In genomic region chr4:111043286-111043685, GRCh38 we compare ENCODE assay signal across 22 cellular contexts.
DNase-seq lines count a peak whose midpoint lies in the region; ATAC-seq, FAIRE-seq and TF ChIP-seq lines count a peak whose summit lies in the region.
"Had no signal": no experiment of that assay in that cellular context is flagged by ENCODE, and none has a peak within 500 bp of the region (broad histone marks: within the 10 kb centered on the region; RNA-seq: fewer than 3 reads in every experiment).

No MANE protein-coding gene starts in this region.

- H3K27ac Mint-ChIP-seq in mesothelial cell of epicardium: peak overlapping the region; percentile 36
- H3K27ac Mint-ChIP-seq: B cell; CD4-positive, alpha-beta T cell; CD8-positive, alpha-beta T cell had no signal

- H3K27ac ChIP-seq in HepG2 (ENCODE audit: extremely low read length, insufficient read depth, low read length): no peak overlapping the region
- H3K27ac ChIP-seq in right lobe of liver: no peak overlapping the region
- no peak overlapping the region for H3K27ac ChIP-seq in GM12878 (ENCODE audit: control insufficient read depth, insufficient read depth)
- H3K27ac ChIP-seq: 22Rv1; A549; BLaER1 treated with 17β-estradiol and CSF1 and Interleukin-3, amounts not matched to agents 10 nM and 100 nM; C4-2B had no signal

- TF ChIP-seq POLR2A in HepG2 (IDR thresholded peaks at IDR 0.05; ENCODE audit: insufficient read depth in 1 of 2, low read depth in 2 of 2, low read length in 2 of 2): no peak
- no peak for TF ChIP-seq POLR2A in right lobe of liver (IDR thresholded peaks at IDR 0.05)
- TF ChIP-seq POLR2A in GM12878 (IDR thresholded peaks at IDR 0.05; ENCODE audit: low read depth, low read length): no peak

- DNase-seq in HepG2 (ENCODE audit: low spot score): no peak
- DNase-seq in right lobe of liver: no peak
- DNase-seq in GM12878 (ENCODE audit: low read depth, low spot score): no peak
- DNase-seq in mesothelial cell of epicardium (ENCODE audit: low spot score in 2 of 2, unreplicated experiment in 2 of 2): no peak
- no peak for DNase-seq in NCI-H187 (lab: John Stamatoyannopoulos, UW)
- DNase-seq: AML-193; Caco-2; Calu3; CD4-positive, alpha-beta T cell; CD8-positive, alpha-beta T cell; DMS79 treated with DMSO at 0.1 percent for 48 hours; GF-D8 had no signal

- no peak for TF ChIP-seq CTCF in HepG2 (CRISPR knock-in tag; IDR thresholded peaks at IDR 0.05)
- TF ChIP-seq CTCF in right lobe of liver (IDR thresholded peaks at IDR 0.05): no peak
- no peak for TF ChIP-seq CTCF in GM12878 (IDR thresholded peaks at IDR 0.05 in 2 of 3, conservative IDR thresholded peaks at IDR 0.05 in 1 of 3; ENCODE audit: control insufficient read depth in 2 of 3, extremely low read depth in 1 of 3, insufficient read depth in 1 of 3, low read depth in 3 of 3, low read length in 3 of 3)
- no peak for TF ChIP-seq CTCF in mesothelial cell of epicardium (IDR thresholded peaks at IDR 0.05; ENCODE audit: unreplicated experiment)

- H2AFZ ChIP-seq in HepG2 (ENCODE audit: low read length): no peak overlapping the region
- H2AFZ ChIP-seq in GM12878 (ENCODE audit: control insufficient read depth, low read depth, low read length): no peak overlapping the region

- ATAC-seq in HepG2: no peak
- no peak for ATAC-seq in right lobe of liver
- no peak for ATAC-seq in GM12878
- no peak for ATAC-seq in HG03025 (IDR thresholded peaks at IDR 0.05; ENCODE audit: low FRiP score, unreplicated experiment)
- ATAC-seq: A549; CD8-positive, alpha-beta T cell had no signal

- no peaks in the 10 kb centered on the region for H3K27me3 ChIP-seq in HepG2 (ENCODE audit: control insufficient read depth in 1 of 2, insufficient read depth in 2 of 2, low read length in 2 of 2)
- H3K27me3 ChIP-seq in right lobe of liver: no peaks in the 10 kb centered on the region
- no peaks in the 10 kb centered on the region for H3K27me3 ChIP-seq in GM12878 (replicated peaks in 1 of 2; ENCODE audit: control insufficient read depth in 2 of 2, insufficient read depth in 2 of 2, low read length in 1 of 2)
- H3K27me3 ChIP-seq: BLaER1 treated with 17β-estradiol and CSF1 and Interleukin-3, amounts not matched to agents 10 nM and 100 nM had no signal

- POLR2A ChIA-PET in HepG2 (lab: Yijun Ruan, JAX): no interaction called here
- POLR2A ChIA-PET in GM12878 (lab: Charles Lee): no interaction called here

- H3K36me3 Mint-ChIP-seq in mesothelial cell of epicardium: peaks cover 4% of the 10 kb centered on the region
- H3K36me3 Mint-ChIP-seq: CD8-positive, alpha-beta T cell had no signal

- H3K9me3 Mint-ChIP-seq in mesothelial cell of epicardium: peaks cover 24% of the 10 kb centered on the region

- TF ChIP-seq RAD21 in HepG2 (CRISPR knock-in tag; IDR thresholded peaks at IDR 0.05) (no peak), GM12878 (IDR thresholded peaks at IDR 0.05; ENCODE audit: insufficient read depth, low read depth, low read length) (no peak)

- H3K4me3 ChIP-seq in HepG2 (replicated peaks in 1 of 3; ENCODE audit: insufficient read depth in 1 of 3, low read depth in 2 of 3, low read length in 3 of 3): no peak overlapping the region
- H3K4me3 ChIP-seq in right lobe of liver: no peak overlapping the region
- H3K4me3 ChIP-seq in GM12878: no peak overlapping the region
- H3K4me3 ChIP-seq: A549; BLaER1 treated with 17β-estradiol and CSF1 and Interleukin-3, amounts not matched to agents 10 nM and 100 nM had no signal

- H3K79me2 ChIP-seq in HepG2 (ENCODE audit: insufficient read depth, low read length) (no peaks in the 10 kb centered on the region), GM12878 (ENCODE audit: control insufficient read depth, insufficient read depth, low read length) (no peaks in the 10 kb centered on the region)

- FAIRE-seq in HepG2 (lab: Jason Lieb, UNC): no peak
- no peak for FAIRE-seq in GM12878 (lab: Jason Lieb, UNC)
- FAIRE-seq: A549, D721Med, G401.6, GM12892, GM18507 had no signal

- TF ChIP-seq EP300 in HepG2 (IDR thresholded peaks at IDR 0.05; ENCODE audit: low read depth in 2 of 2, low read length in 2 of 2) (no peak), HepG2 (CRISPR knock-in tag; IDR thresholded peaks at IDR 0.05; ENCODE audit: borderline replicate concordance) (no peak), GM12878 (IDR thresholded peaks at IDR 0.05; ENCODE audit: borderline replicate concordance in 1 of 2, control insufficient read depth in 1 of 2, low read depth in 2 of 2, low read length in 2 of 2) (no peak)

- peaks cover 8% of the 10 kb centered on the region; the same call in 1 of the 2 replicates for H3K9me3 ChIP-seq in HepG2 (ENCODE audit: low read length)
- no peaks in the 10 kb centered on the region for H3K9me3 ChIP-seq in right lobe of liver
- H3K9me3 ChIP-seq in GM12878 (replicated peaks; ENCODE audit: control insufficient read depth, insufficient read depth, low read length): no peaks in the 10 kb centered on the region
- H3K9me3 ChIP-seq: A549; BLaER1 treated with 17β-estradiol and CSF1 and Interleukin-3, amounts not matched to agents 10 nM and 100 nM; Caco-2 had no signal

- BruUV-seq in HepG2 (replicated peaks; lab: Mats Ljungman, UMichigan): no TSS peak
- no TSS peak for BruUV-seq in GM12878 (replicated peaks; lab: Mats Ljungman, UMichigan)

- intact Hi-C loops in HepG2 (cut with micrococcal nuclease; ENCODE audit: unreplicated experiment) (no loop called here), right lobe of liver (cut with DNase I) (no loop called here), GM12878 (cut with micrococcal nuclease; ENCODE audit: unreplicated experiment) (no loop called here)

- H4K20me1 ChIP-seq in HepG2 (ENCODE audit: insufficient read depth, low read length) (no peaks in the 10 kb centered on the region), GM12878 (ENCODE audit: control insufficient read depth, insufficient read depth) (no peaks in the 10 kb centered on the region)
- H4K20me1 ChIP-seq: BLaER1 treated with 17β-estradiol and CSF1 and Interleukin-3, amounts not matched to agents 10 nM and 100 nM had no signal

- peaks cover 43% of the 10 kb centered on the region for H3K4me1 Mint-ChIP-seq in mesothelial cell of epicardium
- H3K4me1 Mint-ChIP-seq: B cell had no signal

- H3K36me3 ChIP-seq in HepG2 (replicated peaks in 1 of 2; ENCODE audit: control insufficient read depth in 1 of 2, insufficient read depth in 2 of 2, low read length in 2 of 2) (no peaks in the 10 kb centered on the region), right lobe of liver (no peaks in the 10 kb centered on the region), GM12878 (ENCODE audit: control insufficient read depth in 2 of 2, insufficient read depth in 2 of 2, low read length in 1 of 2) (no peaks in the 10 kb centered on the region)
- H3K36me3 ChIP-seq: BLaER1 treated with 17β-estradiol and CSF1 and Interleukin-3, amounts not matched to agents 10 nM and 100 nM had no signal

- H3K9ac ChIP-seq in HepG2 (ENCODE audit: insufficient read depth, low read depth, low read length) (no peak overlapping the region), GM12878 (ENCODE audit: control insufficient read depth, insufficient read depth, low read length) (no peak overlapping the region)
- H3K9ac ChIP-seq: BLaER1 treated with 17β-estradiol and CSF1 and Interleukin-3, amounts not matched to agents 10 nM and 100 nM had no signal

- H3K4me3 Mint-ChIP-seq in mesothelial cell of epicardium: no peak overlapping the region
- H3K4me3 Mint-ChIP-seq: B cell; CD4-positive, alpha-beta T cell; CD8-positive, alpha-beta T cell had no signal

- H3K4me1 ChIP-seq in HepG2 (ENCODE audit: insufficient read depth, low read length) (no peaks in the 10 kb centered on the region), right lobe of liver (no peaks in the 10 kb centered on the region), GM12878 (ENCODE audit: control insufficient read depth, insufficient read depth, low read length) (no peaks in the 10 kb centered on the region)
- H3K4me1 ChIP-seq: A549; BLaER1 treated with 17β-estradiol and CSF1 and Interleukin-3, amounts not matched to agents 10 nM and 100 nM; Caco-2 had no signal

- RAD21 ChIA-PET in GM12878 (lab: Charles Lee; ENCODE audit: unreplicated experiment): no interaction called here

- in situ Hi-C loops in HepG2 (cut with HindIII; ENCODE audit: extremely low pct_ligation_motif_present, low pct_unique_long_range_greater_than_20kb): no loop called here
- in situ Hi-C loops in GM12878 (cut with MboI): no loop called here

- WGBS in HepG2 (ENCODE audit: low lambda C conversion rate): 32% methylated on average over 5 of the region's 5 CpGs
- 51% methylated on average over 5 of the region's 5 CpGs for WGBS in right lobe of liver (ENCODE audit: insufficient coverage, low coverage, low lambda C conversion rate, missing lambda C conversion rate)
- WGBS in GM12878 (ENCODE audit: insufficient coverage, insufficient replicate concordance, low lambda C conversion rate, missing lambda C conversion rate): 28% methylated on average over 5 of the region's 5 CpGs

- SMC1A ChIA-PET in GM12878 (lab: Charles Lee; ENCODE audit: uncharacterized antibody, unreplicated experiment): no interaction called here

- H3K27me3 Mint-ChIP-seq in mesothelial cell of epicardium (ENCODE audit: low read depth): no peaks in the 10 kb centered on the region
- H3K27me3 Mint-ChIP-seq: B cell; CD4-positive, alpha-beta T cell had no signal

- no peak overlapping the region for H3K4me2 ChIP-seq in HepG2 (ENCODE audit: low read depth, low read length)
- H3K4me2 ChIP-seq in GM12878 (ENCODE audit: control insufficient read depth, insufficient read depth): no peak overlapping the region
- H3K4me2 ChIP-seq: A549; BLaER1 treated with 17β-estradiol and CSF1 and Interleukin-3, amounts not matched to agents 10 nM and 100 nM had no signal

- CTCF ChIA-PET in HepG2 (lab: Yijun Ruan, JAX; ENCODE audit: low intra/inter-chr PET ratio, low total read pairs): no interaction called here
- CTCF ChIA-PET in GM12878 (lab: Yijun Ruan, JAX): interaction anchor here (0.7 kb wide), 1 partner anchor 110 kb away, joined by 3 read pairs; no protein-coding TSS in a partner anchor

Comparison
In these comparisons a context has a peak if more than half of its experiments do, and no peak if none do; other contexts are left out.
1. Of the 75 proteins assayed by ChIP-seq in both HepG2 and GM12878: peak only in HepG2: none; only in GM12878: none; in both: RAD51; in neither: 73; mixed calls (peak in some experiments, not most) for 1.